ENCODE assay signal across 31 cellular contexts in genomic region chr6:41759106-41759904, GRCh38. TPM values are rescaled to one million over a fixed set of nuclear protein-coding genes. Genes with fewer than 3 reads are reported as not detected.
"Had no signal": no experiment of that assay in that cellular context is flagged by ENCODE, and none has a peak within 500 bp of the region (broad histone marks: within the 10 kb centered on the region; RNA-seq: fewer than 3 reads in every experiment).

No MANE protein-coding gene starts in this region.

- H3K27ac ChIP-seq: adrenal gland, KMS-11, Peyer's patch, RWPE1, SJCRH30, VCaP had no signal

- H3K9me3 ChIP-seq: adrenal gland, Peyer's patch, SJCRH30, SK-N-SH had no signal

- DNase-seq: activated CD4-positive, alpha-beta memory T cell treated with anti-CD3 and anti-CD28 coated beads, Interleukin-2, amount 10 ng/mL, durations not matched to agents 7 days and 5 days; activated CD4-positive, alpha-beta T cell treated with anti-CD3 and anti-CD28 coated beads, Interleukin-2, amount 50 U/mL, for 1 hour; activated CD4-positive, CD25-positive, alpha-beta regulatory T cell; activated naive CD4-positive, alpha-beta T cell treated with anti-CD3 and anti-CD28 coated beads, Interleukin-2, amount 50 U/mL, for 16 hours; activated naive CD8-positive, alpha-beta T cell treated with anti-CD3 and anti-CD28 coated beads, Interleukin-2, amount 10 ng/mL, durations not matched to agents 7 days and 5 days; activated T-cell treated with anti-CD3 and anti-CD28 coated beads for 4 hours; activated T-cell treated with anti-CD3 and anti-CD28 coated beads, Interleukin-2, amount 50 U/mL, for 48 hours; adrenal gland; anterior cingulate cortex; NCI-H1092; NCI-H1417 treated with DMSO at 0.1 percent for 48 hours; NCI-H1694; NCI-H2029; NCI-H2107; NCI-H2171 treated with DMSO at 0.1 percent for 48 hours; NCI-H345; NCI-H510A; NCI-H526 treated with DMSO at 0.1 percent for 48 hours; NCI-H82; OCI-M1; Peyer's patch; Right ventricle myocardium superior; SJCRH30; SK-N-SH; T-helper 1 cell had no signal

- H3K27me3 ChIP-seq: adrenal gland, Peyer's patch, SJCRH30 had no signal

- H3K4me1 Mint-ChIP-seq: activated CD4-positive, alpha-beta memory T cell treated with anti-CD3 and anti-CD28 coated beads, Interleukin-2, amount 10 ng/mL, durations not matched to agents 7 days and 5 days had no signal

- H3K9me3 Mint-ChIP-seq: activated CD4-positive, alpha-beta memory T cell treated with anti-CD3 and anti-CD28 coated beads, Interleukin-2, amount 10 ng/mL, durations not matched to agents 7 days and 5 days; activated naive CD8-positive, alpha-beta T cell treated with anti-CD3 and anti-CD28 coated beads, Interleukin-2, amount 10 ng/mL, durations not matched to agents 7 days and 5 days had no signal

- H3K36me3 ChIP-seq: adrenal gland, Peyer's patch, SJCRH30 had no signal

- H3K9ac ChIP-seq: KMS-11, SK-N-SH had no signal

- H3K36me3 Mint-ChIP-seq: activated naive CD8-positive, alpha-beta T cell treated with anti-CD3 and anti-CD28 coated beads, Interleukin-2, amount 10 ng/mL, durations not matched to agents 7 days and 5 days had no signal

- H3K4me3 ChIP-seq: adrenal gland, Peyer's patch, SJCRH30 had no signal

- H3K4me1 ChIP-seq: adrenal gland, Peyer's patch had no signal

- H3K27ac Mint-ChIP-seq: activated CD4-positive, alpha-beta memory T cell treated with anti-CD3 and anti-CD28 coated beads, Interleukin-2, amount 10 ng/mL, durations not matched to agents 7 days and 5 days; activated naive CD8-positive, alpha-beta T cell treated with anti-CD3 and anti-CD28 coated beads, Interleukin-2, amount 10 ng/mL, durations not matched to agents 7 days and 5 days had no signal

- H3K4me2 ChIP-seq: KMS-11, SK-N-SH had no signal

- H3K4me3 Mint-ChIP-seq: activated CD4-positive, alpha-beta memory T cell treated with anti-CD3 and anti-CD28 coated beads, Interleukin-2, amount 10 ng/mL, durations not matched to agents 7 days and 5 days; activated naive CD8-positive, alpha-beta T cell treated with anti-CD3 and anti-CD28 coated beads, Interleukin-2, amount 10 ng/mL, durations not matched to agents 7 days and 5 days had no signal

RNA-seq across cellular contexts. Expression of gene PGC, which starts 12.1 kb away (rescaled TPM):
- total RNA-seq: activated CD4-positive, alpha-beta memory T cell treated with anti-CD3 and anti-CD28 coated beads, Interleukin-2, amount 10 ng/mL, durations not matched to agents 7 days and 5 days; activated CD8-positive, alpha-beta memory T cell treated with anti-CD3 and anti-CD28 coated beads for 36 hours; activated naive CD8-positive, alpha-beta T cell treated with anti-CD3 and anti-CD28 coated beads, Interleukin-2, amount 10 ng/mL, durations not matched to agents 7 days and 5 days; MCF 10A; Peyer's patch; Right ventricle myocardium superior; SJCRH30; T-helper 2 cell treated with Interferon-gamma antibody and Interleukin-4, amounts not matched to agents 100 ng/mL and 5 ng/mL, for 36 hours had no signal
- polyA plus RNA-seq: SK-N-SH had no signal

RNA-seq across cellular contexts. Expression of gene PRICKLE4, which starts 21.3 kb away (rescaled TPM):
- total RNA-seq: activated CD4-positive, alpha-beta memory T cell treated with anti-CD3 and anti-CD28 coated beads, Interleukin-2, amount 10 ng/mL, durations not matched to agents 7 days and 5 days; activated CD8-positive, alpha-beta memory T cell treated with anti-CD3 and anti-CD28 coated beads for 36 hours; activated naive CD8-positive, alpha-beta T cell treated with anti-CD3 and anti-CD28 coated beads, Interleukin-2, amount 10 ng/mL, durations not matched to agents 7 days and 5 days; T-helper 2 cell treated with Interferon-gamma antibody and Interleukin-4, amounts not matched to agents 100 ng/mL and 5 ng/mL, for 36 hours had no signal
